In the genomic region with DNA sequence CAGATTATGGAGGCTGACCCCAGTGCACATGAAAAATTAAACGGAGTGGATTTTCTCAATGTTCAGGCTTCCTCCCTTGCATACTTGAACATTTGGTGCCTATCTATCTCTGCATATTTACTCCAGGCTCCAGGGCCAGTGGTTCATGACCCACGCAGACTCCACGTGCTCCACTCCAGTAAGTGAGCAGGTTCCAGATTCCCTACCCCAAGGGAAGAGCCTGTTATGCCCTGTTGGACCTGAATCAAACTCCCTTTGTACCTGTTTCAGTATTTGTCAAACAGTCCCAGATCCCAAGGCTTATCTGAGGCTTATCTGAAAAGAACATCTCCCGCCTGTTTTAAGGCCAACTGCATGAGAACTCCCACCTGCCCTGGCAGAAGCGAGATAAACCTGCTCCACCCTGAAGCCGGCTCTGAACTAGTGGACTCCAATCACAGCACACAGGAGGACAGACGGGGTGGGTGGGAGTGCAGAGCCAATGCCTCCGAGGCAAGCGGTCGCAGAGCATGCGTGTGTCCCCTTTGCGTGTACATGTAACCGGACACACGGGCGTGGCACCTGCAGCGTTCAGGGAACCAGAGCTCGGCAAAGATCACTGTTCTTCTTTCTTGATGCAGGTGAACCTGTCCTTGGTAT, we compare ENCODE assay signal across 1 cellular context.
TF ChIP-seq lines count a peak whose summit lies in the region.

No MANE protein-coding gene starts in this region.

TF ChIP-seq in HepG2, 621 proteins besides CTCF, POLR2A, EP300 and RAD21 (continued from another document and continues in another):
- TF ChIP-seq ZNF354B (CRISPR knock-in tag; IDR thresholded peaks at IDR 0.05): no peak
- peak; percentile 2; the same call in 1 of the 2 replicates for TF ChIP-seq ZNF644 (CRISPR knock-in tag; IDR thresholded peaks at IDR 0.05; ENCODE audit: low read depth)
- peak; percentile 32; the same call in 1 of the 2 replicates for TF ChIP-seq MYC (CRISPR knock-in tag; IDR thresholded peaks at IDR 0.05; ENCODE audit: borderline replicate concordance)
- TF ChIP-seq PHF21A (CRISPR knock-in tag; IDR thresholded peaks at IDR 0.05): peak; percentile 56; the same call in 1 of the 2 replicates
- 0 out of 2 replicates have a peak, but pooled peaks have one; percentile 62 for TF ChIP-seq ZNF446 (CRISPR knock-in tag; IDR thresholded peaks at IDR 0.05)
- no peak for TF ChIP-seq LCORL (IDR thresholded peaks at IDR 0.05)
- TF ChIP-seq LCORL (CRISPR knock-in tag; IDR thresholded peaks at IDR 0.05): peak; percentile 32; the same call in 1 of the 2 replicates
- TF ChIP-seq, protein P1, sequence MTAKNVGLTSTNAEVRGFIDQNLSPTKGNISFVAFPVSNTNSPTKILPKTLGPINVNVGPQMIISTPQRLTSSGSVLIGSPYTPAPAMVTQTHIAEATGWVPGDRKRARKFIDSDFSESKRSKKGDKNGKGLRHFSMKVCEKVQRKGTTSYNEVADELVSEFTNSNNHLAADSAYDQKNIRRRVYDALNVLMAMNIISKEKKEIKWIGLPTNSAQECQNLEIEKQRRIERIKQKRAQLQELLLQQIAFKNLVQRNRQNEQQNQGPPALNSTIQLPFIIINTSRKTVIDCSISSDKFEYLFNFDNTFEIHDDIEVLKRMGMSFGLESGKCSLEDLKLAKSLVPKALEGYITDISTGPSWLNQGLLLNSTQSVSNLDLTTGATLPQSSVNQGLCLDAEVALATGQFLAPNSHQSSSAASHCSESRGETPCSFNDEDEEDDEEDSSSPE (CRISPR knock-in tag; IDR thresholded peaks at IDR 0.05): peak; percentile 89
- TF ChIP-seq, protein P2, sequence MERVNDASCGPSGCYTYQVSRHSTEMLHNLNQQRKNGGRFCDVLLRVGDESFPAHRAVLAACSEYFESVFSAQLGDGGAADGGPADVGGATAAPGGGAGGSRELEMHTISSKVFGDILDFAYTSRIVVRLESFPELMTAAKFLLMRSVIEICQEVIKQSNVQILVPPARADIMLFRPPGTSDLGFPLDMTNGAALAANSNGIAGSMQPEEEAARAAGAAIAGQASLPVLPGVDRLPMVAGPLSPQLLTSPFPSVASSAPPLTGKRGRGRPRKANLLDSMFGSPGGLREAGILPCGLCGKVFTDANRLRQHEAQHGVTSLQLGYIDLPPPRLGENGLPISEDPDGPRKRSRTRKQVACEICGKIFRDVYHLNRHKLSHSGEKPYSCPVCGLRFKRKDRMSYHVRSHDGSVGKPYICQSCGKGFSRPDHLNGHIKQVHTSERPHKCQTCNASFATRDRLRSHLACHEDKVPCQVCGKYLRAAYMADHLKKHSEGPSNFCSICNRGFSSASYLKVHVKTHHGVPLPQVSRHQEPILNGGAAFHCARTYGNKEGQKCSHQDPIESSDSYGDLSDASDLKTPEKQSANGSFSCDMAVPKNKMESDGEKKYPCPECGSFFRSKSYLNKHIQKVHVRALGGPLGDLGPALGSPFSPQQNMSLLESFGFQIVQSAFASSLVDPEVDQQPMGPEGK (CRISPR knock-in tag; IDR thresholded peaks at IDR 0.05): peak; percentile 7; the same call in 1 of the 2 replicates
- TF ChIP-seq POGZ (CRISPR knock-in tag; IDR thresholded peaks at IDR 0.05): no peak
- no peak for TF ChIP-seq AHR (CRISPR knock-in tag; IDR thresholded peaks at IDR 0.05)
- peak; percentile 40; the same call in 1 of the 2 replicates for TF ChIP-seq ZBTB7A (CRISPR knock-in tag; IDR thresholded peaks at IDR 0.05)
- TF ChIP-seq CREM (IDR thresholded peaks at IDR 0.05): 0 out of 2 replicates have a peak, but pooled peaks have one; percentile 45
- TF ChIP-seq CREM (CRISPR knock-in tag; IDR thresholded peaks at IDR 0.05): no peak
- TF ChIP-seq, protein P3, sequence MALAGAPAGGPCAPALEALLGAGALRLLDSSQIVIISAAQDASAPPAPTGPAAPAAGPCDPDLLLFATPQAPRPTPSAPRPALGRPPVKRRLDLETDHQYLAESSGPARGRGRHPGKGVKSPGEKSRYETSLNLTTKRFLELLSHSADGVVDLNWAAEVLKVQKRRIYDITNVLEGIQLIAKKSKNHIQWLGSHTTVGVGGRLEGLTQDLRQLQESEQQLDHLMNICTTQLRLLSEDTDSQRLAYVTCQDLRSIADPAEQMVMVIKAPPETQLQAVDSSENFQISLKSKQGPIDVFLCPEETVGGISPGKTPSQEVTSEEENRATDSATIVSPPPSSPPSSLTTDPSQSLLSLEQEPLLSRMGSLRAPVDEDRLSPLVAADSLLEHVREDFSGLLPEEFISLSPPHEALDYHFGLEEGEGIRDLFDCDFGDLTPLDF (CRISPR knock-in tag; IDR thresholded peaks at IDR 0.05): peak; percentile 94
- TF ChIP-seq SALL1 (CRISPR knock-in tag; IDR thresholded peaks at IDR 0.05): peak; percentile 65
- TF ChIP-seq ZNF205 (CRISPR knock-in tag; IDR thresholded peaks at IDR 0.05): 0 out of 2 replicates have a peak, but pooled peaks have one; percentile 9
- no peak for TF ChIP-seq ASH2L (IDR thresholded peaks at IDR 0.05; ENCODE audit: insufficient read length, low read depth, low read length)
- 0 out of 2 replicates have a peak, but pooled peaks have one; percentile 35 for TF ChIP-seq ZBTB3 (CRISPR knock-in tag; IDR thresholded peaks at IDR 0.05; ENCODE audit: borderline replicate concordance, low read depth)
- TF ChIP-seq HNF4A (CRISPR knock-in tag; IDR thresholded peaks at IDR 0.05): peak; percentile 41; the same call in 1 of the 2 replicates
- TF ChIP-seq TGIF2 (CRISPR knock-in tag; IDR thresholded peaks at IDR 0.05): peak; percentile 57; the same call in 1 of the 2 replicates
- TF ChIP-seq ZBTB7B (CRISPR knock-in tag; IDR thresholded peaks at IDR 0.05): 0 out of 2 replicates have a peak, but pooled peaks have one; percentile 27
- no peak for TF ChIP-seq ZSCAN20 (CRISPR knock-in tag; IDR thresholded peaks at IDR 0.05; ENCODE audit: borderline replicate concordance)
- peak; percentile 34; the same call in 1 of the 2 replicates for TF ChIP-seq ZMYM4 (CRISPR knock-in tag; IDR thresholded peaks at IDR 0.05)
- TF ChIP-seq, protein P4, sequence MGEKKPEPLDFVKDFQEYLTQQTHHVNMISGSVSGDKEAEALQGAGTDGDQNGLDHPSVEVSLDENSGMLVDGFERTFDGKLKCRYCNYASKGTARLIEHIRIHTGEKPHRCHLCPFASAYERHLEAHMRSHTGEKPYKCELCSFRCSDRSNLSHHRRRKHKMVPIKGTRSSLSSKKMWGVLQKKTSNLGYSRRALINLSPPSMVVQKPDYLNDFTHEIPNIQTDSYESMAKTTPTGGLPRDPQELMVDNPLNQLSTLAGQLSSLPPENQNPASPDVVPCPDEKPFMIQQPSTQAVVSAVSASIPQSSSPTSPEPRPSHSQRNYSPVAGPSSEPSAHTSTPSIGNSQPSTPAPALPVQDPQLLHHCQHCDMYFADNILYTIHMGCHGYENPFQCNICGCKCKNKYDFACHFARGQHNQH (CRISPR knock-in tag; IDR thresholded peaks at IDR 0.05): 0 out of 2 replicates have a peak, but pooled peaks have one; percentile 10
- 0 out of 2 replicates have a peak, but pooled peaks have one; percentile 25 for TF ChIP-seq PAWR (CRISPR knock-in tag; IDR thresholded peaks at IDR 0.05; ENCODE audit: borderline replicate concordance)
- TF ChIP-seq, protein P5, sequence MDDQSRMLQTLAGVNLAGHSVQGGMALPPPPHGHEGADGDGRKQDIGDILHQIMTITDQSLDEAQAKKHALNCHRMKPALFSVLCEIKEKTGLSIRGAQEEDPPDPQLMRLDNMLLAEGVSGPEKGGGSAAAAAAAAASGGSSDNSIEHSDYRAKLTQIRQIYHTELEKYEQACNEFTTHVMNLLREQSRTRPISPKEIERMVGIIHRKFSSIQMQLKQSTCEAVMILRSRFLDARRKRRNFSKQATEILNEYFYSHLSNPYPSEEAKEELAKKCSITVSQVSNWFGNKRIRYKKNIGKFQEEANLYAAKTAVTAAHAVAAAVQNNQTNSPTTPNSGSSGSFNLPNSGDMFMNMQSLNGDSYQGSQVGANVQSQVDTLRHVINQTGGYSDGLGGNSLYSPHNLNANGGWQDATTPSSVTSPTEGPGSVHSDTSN (CRISPR knock-in tag; IDR thresholded peaks at IDR 0.05; ENCODE audit: borderline replicate concordance): no peak
- TF ChIP-seq, protein P6, sequence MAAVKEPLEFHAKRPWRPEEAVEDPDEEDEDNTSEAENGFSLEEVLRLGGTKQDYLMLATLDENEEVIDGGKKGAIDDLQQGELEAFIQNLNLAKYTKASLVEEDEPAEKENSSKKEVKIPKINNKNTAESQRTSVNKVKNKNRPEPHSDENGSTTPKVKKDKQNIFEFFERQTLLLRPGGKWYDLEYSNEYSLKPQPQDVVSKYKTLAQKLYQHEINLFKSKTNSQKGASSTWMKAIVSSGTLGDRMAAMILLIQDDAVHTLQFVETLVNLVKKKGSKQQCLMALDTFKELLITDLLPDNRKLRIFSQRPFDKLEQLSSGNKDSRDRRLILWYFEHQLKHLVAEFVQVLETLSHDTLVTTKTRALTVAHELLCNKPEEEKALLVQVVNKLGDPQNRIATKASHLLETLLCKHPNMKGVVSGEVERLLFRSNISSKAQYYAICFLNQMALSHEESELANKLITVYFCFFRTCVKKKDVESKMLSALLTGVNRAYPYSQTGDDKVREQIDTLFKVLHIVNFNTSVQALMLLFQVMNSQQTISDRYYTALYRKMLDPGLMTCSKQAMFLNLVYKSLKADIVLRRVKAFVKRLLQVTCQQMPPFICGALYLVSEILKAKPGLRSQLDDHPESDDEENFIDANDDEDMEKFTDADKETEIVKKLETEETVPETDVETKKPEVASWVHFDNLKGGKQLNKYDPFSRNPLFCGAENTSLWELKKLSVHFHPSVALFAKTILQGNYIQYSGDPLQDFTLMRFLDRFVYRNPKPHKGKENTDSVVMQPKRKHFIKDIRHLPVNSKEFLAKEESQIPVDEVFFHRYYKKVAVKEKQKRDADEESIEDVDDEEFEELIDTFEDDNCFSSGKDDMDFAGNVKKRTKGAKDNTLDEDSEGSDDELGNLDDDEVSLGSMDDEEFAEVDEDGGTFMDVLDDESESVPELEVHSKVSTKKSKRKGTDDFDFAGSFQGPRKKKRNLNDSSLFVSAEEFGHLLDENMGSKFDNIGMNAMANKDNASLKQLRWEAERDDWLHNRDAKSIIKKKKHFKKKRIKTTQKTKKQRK (IDR thresholded peaks at IDR 0.05; ENCODE audit: low read length): no peak
- TF ChIP-seq SKI (IDR thresholded peaks at IDR 0.05; ENCODE audit: partially characterized antibody): no peak
- TF ChIP-seq ZNF724P (CRISPR knock-in tag; IDR thresholded peaks at IDR 0.05; ENCODE audit: borderline replicate concordance): 0 out of 2 replicates have a peak, but pooled peaks have one; percentile 59
- TF ChIP-seq, protein P7, sequence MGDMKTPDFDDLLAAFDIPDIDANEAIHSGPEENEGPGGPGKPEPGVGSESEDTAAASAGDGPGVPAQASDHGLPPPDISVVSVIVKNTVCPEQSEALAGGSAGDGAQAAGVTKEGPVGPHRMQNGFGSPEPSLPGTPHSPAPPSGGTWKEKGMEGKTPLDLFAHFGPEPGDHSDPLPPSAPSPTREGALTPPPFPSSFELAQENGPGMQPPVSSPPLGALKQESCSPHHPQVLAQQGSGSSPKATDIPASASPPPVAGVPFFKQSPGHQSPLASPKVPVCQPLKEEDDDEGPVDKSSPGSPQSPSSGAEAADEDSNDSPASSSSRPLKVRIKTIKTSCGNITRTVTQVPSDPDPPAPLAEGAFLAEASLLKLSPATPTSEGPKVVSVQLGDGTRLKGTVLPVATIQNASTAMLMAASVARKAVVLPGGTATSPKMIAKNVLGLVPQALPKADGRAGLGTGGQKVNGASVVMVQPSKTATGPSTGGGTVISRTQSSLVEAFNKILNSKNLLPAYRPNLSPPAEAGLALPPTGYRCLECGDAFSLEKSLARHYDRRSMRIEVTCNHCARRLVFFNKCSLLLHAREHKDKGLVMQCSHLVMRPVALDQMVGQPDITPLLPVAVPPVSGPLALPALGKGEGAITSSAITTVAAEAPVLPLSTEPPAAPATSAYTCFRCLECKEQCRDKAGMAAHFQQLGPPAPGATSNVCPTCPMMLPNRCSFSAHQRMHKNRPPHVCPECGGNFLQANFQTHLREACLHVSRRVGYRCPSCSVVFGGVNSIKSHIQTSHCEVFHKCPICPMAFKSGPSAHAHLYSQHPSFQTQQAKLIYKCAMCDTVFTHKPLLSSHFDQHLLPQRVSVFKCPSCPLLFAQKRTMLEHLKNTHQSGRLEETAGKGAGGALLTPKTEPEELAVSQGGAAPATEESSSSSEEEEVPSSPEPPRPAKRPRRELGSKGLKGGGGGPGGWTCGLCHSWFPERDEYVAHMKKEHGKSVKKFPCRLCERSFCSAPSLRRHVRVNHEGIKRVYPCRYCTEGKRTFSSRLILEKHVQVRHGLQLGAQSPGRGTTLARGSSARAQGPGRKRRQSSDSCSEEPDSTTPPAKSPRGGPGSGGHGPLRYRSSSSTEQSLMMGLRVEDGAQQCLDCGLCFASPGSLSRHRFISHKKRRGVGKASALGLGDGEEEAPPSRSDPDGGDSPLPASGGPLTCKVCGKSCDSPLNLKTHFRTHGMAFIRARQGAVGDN (CRISPR knock-in tag; IDR thresholded peaks at IDR 0.05): peak; percentile 81
- TF ChIP-seq NR2F1 (CRISPR knock-in tag; IDR thresholded peaks at IDR 0.05): no peak
- peak; percentile 51; the same call in 1 of the 2 replicates for TF ChIP-seq SP4 (CRISPR knock-in tag; IDR thresholded peaks at IDR 0.05)
- TF ChIP-seq XBP1 (CRISPR knock-in tag; IDR thresholded peaks at IDR 0.05): no peak
- no peak; the same call in 1 of the 2 replicates for TF ChIP-seq GATAD2A (CRISPR knock-in tag; IDR thresholded peaks at IDR 0.05)
- no peak for TF ChIP-seq SSRP1 (CRISPR knock-in tag; IDR thresholded peaks at IDR 0.05)
- no peak for TF ChIP-seq HNRNPUL1 (IDR thresholded peaks at IDR 0.05; ENCODE audit: low read depth, low read length)
- TF ChIP-seq, protein P8, sequence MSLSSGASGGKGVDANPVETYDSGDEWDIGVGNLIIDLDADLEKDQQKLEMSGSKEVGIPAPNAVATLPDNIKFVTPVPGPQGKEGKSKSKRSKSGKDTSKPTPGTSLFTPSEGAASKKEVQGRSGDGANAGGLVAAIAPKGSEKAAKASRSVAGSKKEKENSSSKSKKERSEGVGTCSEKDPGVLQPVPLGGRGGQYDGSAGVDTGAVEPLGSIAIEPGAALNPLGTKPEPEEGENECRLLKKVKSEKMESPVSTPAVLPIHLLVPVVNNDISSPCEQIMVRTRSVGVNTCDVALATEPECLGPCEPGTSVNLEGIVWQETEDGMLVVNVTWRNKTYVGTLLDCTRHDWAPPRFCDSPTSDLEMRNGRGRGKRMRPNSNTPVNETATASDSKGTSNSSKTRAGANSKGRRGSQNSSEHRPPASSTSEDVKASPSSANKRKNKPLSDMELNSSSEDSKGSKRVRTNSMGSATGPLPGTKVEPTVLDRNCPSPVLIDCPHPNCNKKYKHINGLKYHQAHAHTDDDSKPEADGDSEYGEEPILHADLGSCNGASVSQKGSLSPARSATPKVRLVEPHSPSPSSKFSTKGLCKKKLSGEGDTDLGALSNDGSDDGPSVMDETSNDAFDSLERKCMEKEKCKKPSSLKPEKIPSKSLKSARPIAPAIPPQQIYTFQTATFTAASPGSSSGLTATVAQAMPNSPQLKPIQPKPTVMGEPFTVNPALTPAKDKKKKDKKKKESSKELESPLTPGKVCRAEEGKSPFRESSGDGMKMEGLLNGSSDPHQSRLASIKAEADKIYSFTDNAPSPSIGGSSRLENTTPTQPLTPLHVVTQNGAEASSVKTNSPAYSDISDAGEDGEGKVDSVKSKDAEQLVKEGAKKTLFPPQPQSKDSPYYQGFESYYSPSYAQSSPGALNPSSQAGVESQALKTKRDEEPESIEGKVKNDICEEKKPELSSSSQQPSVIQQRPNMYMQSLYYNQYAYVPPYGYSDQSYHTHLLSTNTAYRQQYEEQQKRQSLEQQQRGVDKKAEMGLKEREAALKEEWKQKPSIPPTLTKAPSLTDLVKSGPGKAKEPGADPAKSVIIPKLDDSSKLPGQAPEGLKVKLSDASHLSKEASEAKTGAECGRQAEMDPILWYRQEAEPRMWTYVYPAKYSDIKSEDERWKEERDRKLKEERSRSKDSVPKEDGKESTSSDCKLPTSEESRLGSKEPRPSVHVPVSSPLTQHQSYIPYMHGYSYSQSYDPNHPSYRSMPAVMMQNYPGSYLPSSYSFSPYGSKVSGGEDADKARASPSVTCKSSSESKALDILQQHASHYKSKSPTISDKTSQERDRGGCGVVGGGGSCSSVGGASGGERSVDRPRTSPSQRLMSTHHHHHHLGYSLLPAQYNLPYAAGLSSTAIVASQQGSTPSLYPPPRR (CRISPR knock-in tag; IDR thresholded peaks at IDR 0.05; ENCODE audit: borderline replicate concordance): 0 out of 2 replicates have a peak, but pooled peaks have one; percentile 11
